25 cellular contexts compared by ENCODE assay signal in genomic region chr12:48191096-48191495, GRCh38. TPM values are rescaled to one million over a fixed set of nuclear protein-coding genes. Genes with fewer than 3 reads are reported as not detected.
"Had no signal": no experiment of that assay in that cellular context is flagged by ENCODE, and none has a peak within 500 bp of the region (broad histone marks: within the 10 kb centered on the region; RNA-seq: fewer than 3 reads in every experiment).

No MANE protein-coding gene starts in this region.

- H3K4me3 ChIP-seq: MG63, SJSA1, SK-N-MC had no signal

- H3K27ac ChIP-seq: SJSA1, SK-N-MC had no signal

- H3K9me3 ChIP-seq: MG63, SJSA1 had no signal

- H3K36me3 ChIP-seq: MG63, SJSA1 had no signal

- DNase-seq: IMR-90, Karpas-422, KG1, MG63, NCI-H1092, NCI-H1105 treated with DMSO at 0.1 percent for 48 hours, NCI-H1417 treated with DMSO at 0.1 percent for 48 hours, NCI-H146, NCI-H1694 treated with DMSO at 0.1 percent for 48 hours, NCI-H1930, NCI-H2081, NCI-H2171, NCI-H226, NCI-H446, NCI-H510A, NCI-H524 treated with DMSO at 0.1 percent for 48 hours, NCI-H69, NCI-H774, Right ventricle myocardium superior, RPMI8226, SIG-M5 had no signal

RNA-seq across cellular contexts. Expression of gene CCDC184, which starts 7.7 kb away (rescaled TPM):
- total RNA-seq: HepG2 had no signal
- polyA plus RNA-seq: HepG2 had no signal

RNA-seq across cellular contexts. Expression of gene OR10AD1, which starts 12.0 kb away (rescaled TPM):
- total RNA-seq: HepG2, HT1080, IMR-90, Right ventricle myocardium superior, SJSA1 had no signal
- polyA plus RNA-seq: HepG2, IMR-90 had no signal
